Comparison of ENCODE assay signal across 8 cellular contexts in genomic region chr11:106077609-106078517, GRCh38. TPM values are rescaled to one million over a fixed set of nuclear protein-coding genes. Genes with fewer than 3 reads are reported as not detected.
DNase-seq lines count a peak whose midpoint lies in the region; ATAC-seq and TF ChIP-seq lines count a peak whose summit lies in the region.

Gene AASDHPPT (plus strand): TSS chr11:106077662. CDS start chr11:106077711, 49 bp downstream.

- H3K27ac ChIP-seq in epithelial cell of prostate: peak within 1 kb of the TSS; percentile 66

- H3K9me3 Mint-ChIP-seq in IgD-negative memory B cell (no peaks in the 10 kb centered on the region), type B pancreatic cell (no peaks in the 10 kb centered on the region)

- H3K4me3 Mint-ChIP-seq in IgD-negative memory B cell: peak within 1 kb of the TSS; percentile 85 to 100 (median 100)
- H3K4me3 Mint-ChIP-seq in type B pancreatic cell: peak within 1 kb of the TSS; percentile 93

- ATAC-seq in activated CD4-positive, CD25-positive, alpha-beta regulatory T cell treated with anti-CD3 and anti-CD28 coated beads, Interleukin-2, amount 50 U/mL, for 24 hours: peak; percentile 5 to 6
- ATAC-seq in GM21737 (IDR thresholded peaks at IDR 0.05; ENCODE audit: unreplicated experiment): peak; percentile 18

- no peak for TF ChIP-seq CTCF in type B pancreatic cell (conservative IDR thresholded peaks at IDR 0.05)

- H3K4me1 Mint-ChIP-seq in IgD-negative memory B cell: peaks cover 31 to 47% (median 44%) of the 10 kb centered on the region in 3 donors
- peaks cover 28% of the 10 kb centered on the region for H3K4me1 Mint-ChIP-seq in type B pancreatic cell (ENCODE audit: unreplicated experiment)

- H3K27me3 Mint-ChIP-seq in IgD-negative memory B cell (no peaks in the 10 kb centered on the region), type B pancreatic cell (no peaks in the 10 kb centered on the region)

- H3K36me3 Mint-ChIP-seq in IgD-negative memory B cell (peaks cover 3% of the 10 kb centered on the region), type B pancreatic cell (peaks cover 27% of the 10 kb centered on the region)

- DNase-seq in activated CD4-positive, CD25-positive, alpha-beta regulatory T cell (lab: John Stamatoyannopoulos, UW): no peak
- DNase-seq in SKM-1 (lab: John Stamatoyannopoulos, UW; ENCODE audit: unreplicated experiment) (peak; percentile 9), epithelial cell of prostate (ENCODE audit: low read depth, low spot score) (no peak), midbrain (lab: John Stamatoyannopoulos, UW) (peak; percentile 77), type B pancreatic cell (ENCODE audit: extremely low spot score, unreplicated experiment) (no peak)

- H3K27ac Mint-ChIP-seq in IgD-negative memory B cell: peak within 1 kb of the TSS; percentile 57 to 97 (median 96)
- H3K27ac Mint-ChIP-seq in type B pancreatic cell: peak within 1 kb of the TSS; percentile 92

RNA-seq across cellular contexts. Expression of gene AASDHPPT, which starts in this region (rescaled TPM):
- 55.4 TPM for polyA plus RNA-seq in IgD-negative memory B cell
- total RNA-seq in type B pancreatic cell (ENCODE audit: low replicate concordance): 46.0 and 54.0 TPM in 2 replicates

Comparison
In these comparisons a context has a peak if more than half of its experiments do, and no peak if none do; other contexts are left out.
1. DNase-seq: peak in SKM-1 (single experiment) and midbrain (single experiment); none in activated CD4-positive, CD25-positive, alpha-beta regulatory T cell (0 of 4), epithelial cell of prostate (single experiment) and type B pancreatic cell (single experiment).